ENCODE assay signal across 8 cellular contexts in genomic region chr19:13162749-13163608, GRCh38. TPM values are rescaled to one million over a fixed set of nuclear protein-coding genes. Genes with fewer than 3 reads are reported as not detected.
DNase-seq lines count a peak whose midpoint lies in the region; ATAC-seq, FAIRE-seq and TF ChIP-seq lines count a peak whose summit lies in the region.

No MANE protein-coding gene starts in this region.

- CTCF ChIA-PET in A549 (lab: Yijun Ruan, JAX): interaction anchor here (0.5 to 3.0 kb wide), 9 partner anchors 8 to 188 kb away, joined by 3 to 10 read pairs (median 5); partner anchors contain the start of genes IER2 and STX10
- CTCF ChIA-PET in naive thymus-derived CD4-positive, alpha-beta T cell (lab: Charles Lee): interaction anchor here (1.5 to 2.4 kb wide), 4 partner anchors 8 to 49 kb away, joined by 6 to 9 read pairs (median 8); no protein-coding TSS in a partner anchor

- WGBS in A549 (ENCODE audit: missing lambda C conversion rate): 4% methylated on average over 16 of the region's 57 CpGs

- H3K4me1 ChIP-seq in A549 (peaks cover 59% of the 10 kb centered on the region), KMS-11 (ENCODE audit: low read depth, poor library complexity, severe bottlenecking) (peaks cover 63% of the 10 kb centered on the region)
- H3K4me1 ChIP-seq in naive thymus-derived CD4-positive, alpha-beta T cell (ENCODE audit: control insufficient read depth in 2 of 2, insufficient read depth in 2 of 2, low read length in 2 of 2): peaks cover 56 to 74% of the 10 kb centered on the region in 2 donors

- peak overlapping the region; percentile 94 for H3K27ac Mint-ChIP-seq in activated T-helper 1 cell treated with anti-CD3 and anti-CD28 coated beads, Interleukin-12 subunit alpha, Interleukin-12 subunit beta, Interleukin-2, Interleukin-4 antibody, amounts not matched to agents 30 ng/mL and 10 ng/mL and 1 ng/mL, durations not matched to agents 14 hours and 24 hours and 36 hours
- H3K27ac Mint-ChIP-seq in naive thymus-derived CD4-positive, alpha-beta T cell: peak overlapping the region; percentile 92 to 99 (median 97)
- peak overlapping the region; percentile 75 for H3K27ac Mint-ChIP-seq in stimulated activated memory B cell treated with anti-CD40 and anti-IgM and Interleukin-4, amounts not matched to agents 10 μg/mL and 1 μg/mL and 100 μg/mL, for 72 hours

- ATAC-seq in A549: peak; percentile 62 to 69
- peak; percentile 58 for ATAC-seq in GM18873 (IDR thresholded peaks at IDR 0.05; ENCODE audit: low FRiP score, unreplicated experiment)
- peak; percentile 73 for ATAC-seq in naive thymus-derived CD4-positive, alpha-beta T cell
- ATAC-seq in stimulated activated memory B cell treated with anti-CD40 and anti-IgM and Interleukin-4, amounts not matched to agents 10 μg/mL and 1 μg/mL and 100 μg/mL, for 72 hours: peak; percentile 76

- H3K4me2 ChIP-seq in A549: peak overlapping the region; percentile 99
- peak overlapping the region; percentile 79 for H3K4me2 ChIP-seq in KMS-11

- H3K9ac ChIP-seq in KMS-11: peak overlapping the region; percentile 55; the same call in 1 of the 2 replicates

- H4K20me1 ChIP-seq in KMS-11 (ENCODE audit: insufficient read depth): no peaks in the 10 kb centered on the region

- H2AFZ ChIP-seq in KMS-11 (ENCODE audit: low read depth): peak overlapping the region; percentile 91

- POLR2A ChIA-PET in A549 (lab: Yijun Ruan, JAX): interaction anchor here (0.6 to 5.4 kb wide), 7 partner anchors 8 to 109 kb away, joined by 3 to 72 read pairs (median 4); partner anchors contain the start of genes IER2 and STX10
- POLR2A ChIA-PET in naive thymus-derived CD4-positive, alpha-beta T cell (lab: Charles Lee): interaction anchor here (0.7 to 12.7 kb wide), 14 partner anchors 6 to 372 kb away, joined by 3 to 283 read pairs (median 4); partner anchors contain the start of genes IER2, JUNB, NACC1 and STX10

- TF ChIP-seq POLR2A in A549 (IDR thresholded peaks at IDR 0.05; ENCODE audit: low read length): peak; percentile 33; the same call in 1 of the 2 replicates

- peak overlapping the region; percentile 82 for H3K4me3 Mint-ChIP-seq in activated T-helper 1 cell treated with anti-CD3 and anti-CD28 coated beads, Interleukin-12 subunit alpha, Interleukin-12 subunit beta, Interleukin-2, Interleukin-4 antibody, amounts not matched to agents 30 ng/mL and 10 ng/mL and 1 ng/mL, durations not matched to agents 14 hours and 24 hours and 36 hours
- H3K4me3 Mint-ChIP-seq in naive thymus-derived CD4-positive, alpha-beta T cell: peak overlapping the region; percentile 85 to 94 (median 90)
- peak overlapping the region; percentile 80 for H3K4me3 Mint-ChIP-seq in stimulated activated memory B cell treated with anti-CD40 and anti-IgM and Interleukin-4, amounts not matched to agents 10 μg/mL and 1 μg/mL and 100 μg/mL, for 72 hours

- no peaks in the 10 kb centered on the region for H3K79me2 ChIP-seq in KMS-11 (ENCODE audit: insufficient read depth, low read depth)

- H3K4me3 ChIP-seq in A549 (peak overlapping the region; percentile 42), KMS-11 (IDR thresholded peaks at IDR 0.05; ENCODE audit: insufficient read depth, low read depth, low read length) (no peak overlapping the region)
- H3K4me3 ChIP-seq in naive thymus-derived CD4-positive, alpha-beta T cell (ENCODE audit: low read length): peak overlapping the region; percentile 60

- DNase-seq in A549 (ENCODE audit: low read depth in 1 of 2, low spot score in 1 of 2) (peak in 1 of 2 experiments; percentile 99), RKO (ENCODE audit: low spot score) (peak; percentile 98), fibroblast of gingiva (ENCODE audit: low read depth) (peak; percentile 99)
- DNase-seq in activated T-helper 1 cell treated with anti-CD3 and anti-CD28 coated beads, Interleukin-12 subunit alpha, Interleukin-12 subunit beta, Interleukin-2, Interleukin-4 antibody, amounts not matched to agents 30 ng/mL and 10 ng/mL and 1 ng/mL, durations not matched to agents 14 hours and 24 hours and 36 hours (ENCODE audit: low spot score): peak; percentile 90
- DNase-seq in naive thymus-derived CD4-positive, alpha-beta T cell: peak; percentile 46 to 91 (median 75)

- peaks cover 3% of the 10 kb centered on the region for H3K36me3 Mint-ChIP-seq in activated T-helper 1 cell treated with anti-CD3 and anti-CD28 coated beads, Interleukin-12 subunit alpha, Interleukin-12 subunit beta, Interleukin-2, Interleukin-4 antibody, amounts not matched to agents 30 ng/mL and 10 ng/mL and 1 ng/mL, durations not matched to agents 14 hours and 24 hours and 36 hours (ENCODE audit: low read depth)
- H3K36me3 Mint-ChIP-seq in naive thymus-derived CD4-positive, alpha-beta T cell: peaks cover 0 to 19% (median 0%) of the 10 kb centered on the region in 5 donors
- H3K36me3 Mint-ChIP-seq in stimulated activated memory B cell treated with anti-CD40 and anti-IgM and Interleukin-4, amounts not matched to agents 10 μg/mL and 1 μg/mL and 100 μg/mL, for 72 hours: no peaks in the 10 kb centered on the region

- H3K36me3 ChIP-seq in KMS-11 (ENCODE audit: insufficient read depth): no peaks in the 10 kb centered on the region
- H3K36me3 ChIP-seq in naive thymus-derived CD4-positive, alpha-beta T cell (ENCODE audit: control insufficient read depth in 2 of 3, insufficient read depth in 3 of 3, low read length in 3 of 3): no peaks in the 10 kb centered on the region

- H3K27ac ChIP-seq in A549 (peak overlapping the region; percentile 100), KMS-11 (0 out of 2 replicates have a peak overlapping the region, but pooled peaks have one; percentile 13)
- peak overlapping the region; percentile 90 for H3K27ac ChIP-seq in naive thymus-derived CD4-positive, alpha-beta T cell (ENCODE audit: low read depth, low read length)

- no peak for TF ChIP-seq CTCF in A549 (IDR thresholded peaks at IDR 0.05)
- no peak for TF ChIP-seq CTCF in KMS-11 (conservative IDR thresholded peaks at IDR 0.05; ENCODE audit: low read depth, low read length)

- no peaks in the 10 kb centered on the region for H3K9me3 Mint-ChIP-seq in activated T-helper 1 cell treated with anti-CD3 and anti-CD28 coated beads, Interleukin-12 subunit alpha, Interleukin-12 subunit beta, Interleukin-2, Interleukin-4 antibody, amounts not matched to agents 30 ng/mL and 10 ng/mL and 1 ng/mL, durations not matched to agents 14 hours and 24 hours and 36 hours
- no peaks in the 10 kb centered on the region for H3K9me3 Mint-ChIP-seq in naive thymus-derived CD4-positive, alpha-beta T cell
- H3K9me3 Mint-ChIP-seq in stimulated activated memory B cell treated with anti-CD40 and anti-IgM and Interleukin-4, amounts not matched to agents 10 μg/mL and 1 μg/mL and 100 μg/mL, for 72 hours: no peaks in the 10 kb centered on the region

- H3K4me1 Mint-ChIP-seq in activated T-helper 1 cell treated with anti-CD3 and anti-CD28 coated beads, Interleukin-12 subunit alpha, Interleukin-12 subunit beta, Interleukin-2, Interleukin-4 antibody, amounts not matched to agents 30 ng/mL and 10 ng/mL and 1 ng/mL, durations not matched to agents 14 hours and 24 hours and 36 hours (ENCODE audit: low read depth): peaks cover 53% of the 10 kb centered on the region
- peaks cover 25 to 87% (median 67%) of the 10 kb centered on the region in 7 donors for H3K4me1 Mint-ChIP-seq in naive thymus-derived CD4-positive, alpha-beta T cell
- peaks cover 77% of the 10 kb centered on the region for H3K4me1 Mint-ChIP-seq in stimulated activated memory B cell treated with anti-CD40 and anti-IgM and Interleukin-4, amounts not matched to agents 10 μg/mL and 1 μg/mL and 100 μg/mL, for 72 hours

- H3K9me3 ChIP-seq in A549: no peaks in the 10 kb centered on the region
- H3K9me3 ChIP-seq in naive thymus-derived CD4-positive, alpha-beta T cell (ENCODE audit: control insufficient read depth in 2 of 3, low read length in 3 of 3): no peaks in the 10 kb centered on the region

- intact Hi-C loops in activated T-helper 1 cell treated with anti-CD3 and anti-CD28 coated beads, Interleukin-12 subunit alpha, Interleukin-12 subunit beta, Interleukin-2, Interleukin-4 antibody, amounts not matched to agents 30 ng/mL and 10 ng/mL and 1 ng/mL, durations not matched to agents 14 hours and 24 hours and 36 hours (cut with micrococcal nuclease): loop anchor here (1.0 to 2.0 kb wide), 4 partner anchors 8 to 46 kb away; partner anchors contain the start of gene TRMT1
- intact Hi-C loops in naive thymus-derived CD4-positive, alpha-beta T cell (cut with micrococcal nuclease): loop anchor here (1.0 to 2.0 kb wide), 4 partner anchors 8 to 32 kb away; no protein-coding TSS in a partner anchor

- FAIRE-seq in A549 (lab: Jason Lieb, UNC): no peak

- H3K27me3 Mint-ChIP-seq in activated T-helper 1 cell treated with anti-CD3 and anti-CD28 coated beads, Interleukin-12 subunit alpha, Interleukin-12 subunit beta, Interleukin-2, Interleukin-4 antibody, amounts not matched to agents 30 ng/mL and 10 ng/mL and 1 ng/mL, durations not matched to agents 14 hours and 24 hours and 36 hours (ENCODE audit: insufficient read depth): no peaks in the 10 kb centered on the region
- no peaks in the 10 kb centered on the region for H3K27me3 Mint-ChIP-seq in naive thymus-derived CD4-positive, alpha-beta T cell
- H3K27me3 Mint-ChIP-seq in stimulated activated memory B cell treated with anti-CD40 and anti-IgM and Interleukin-4, amounts not matched to agents 10 μg/mL and 1 μg/mL and 100 μg/mL, for 72 hours: no peaks in the 10 kb centered on the region

- TF ChIP-seq EP300 in A549 (IDR thresholded peaks at IDR 0.05): no peak

- no peak; a peak in 1 of 5 replicates for TF ChIP-seq RAD21 in A549 (conservative IDR thresholded peaks at IDR 0.05 in 1 of 2, IDR thresholded peaks at IDR 0.05 in 1 of 2)

- H3K27me3 ChIP-seq in KMS-11 (ENCODE audit: insufficient read depth, low read depth): no peaks in the 10 kb centered on the region; the same call in 1 of the 2 replicates
- no peaks in the 10 kb centered on the region for H3K27me3 ChIP-seq in naive thymus-derived CD4-positive, alpha-beta T cell (ENCODE audit: control insufficient read depth in 2 of 2, insufficient read depth in 2 of 2, low read length in 2 of 2)

RNA-seq across cellular contexts. Expression of gene IER2, which starts 12.8 kb away (rescaled TPM):
- 52.5 and 75.7 TPM in 2 replicates for polyA plus RNA-seq in A549 (2011; rRNA removed)
- 137 and 174 TPM in 2 replicates for polyA plus RNA-seq in A549 (2012; cell fraction: cytosol; rRNA removed)
- polyA plus RNA-seq in A549 (2012; cell fraction: nucleus; rRNA removed): 300 and 360 TPM in 2 replicates
- 35.9 to 39.9 TPM (median 36.7 TPM) in 3 replicates for polyA plus RNA-seq in A549 (2017; fragmentation: RNase III; extraction: RNeasy Plus Mini Kit Qiagen cat#74134 plus additional on column Dnase treatment)
- polyA minus RNA-seq in A549 (2011; rRNA and poly(A)+ RNA removed): 16.9 and 26.4 TPM in 2 replicates
- total RNA-seq in activated T-helper 1 cell treated with anti-CD3 and anti-CD28 coated beads, Interleukin-12 subunit alpha, Interleukin-12 subunit beta, Interleukin-2, Interleukin-4 antibody, amounts not matched to agents 30 ng/mL and 10 ng/mL and 1 ng/mL, durations not matched to agents 14 hours and 24 hours and 36 hours: 173 and 175 TPM in 2 replicates
- 100 to 1,000 TPM; 135 to 558 (median 246) TPM for total RNA-seq in naive thymus-derived CD4-positive, alpha-beta T cell
- 100 to 1,000 TPM; 121 to 139 TPM for polyA plus RNA-seq in naive thymus-derived CD4-positive, alpha-beta T cell

RNA-seq across cellular contexts. Expression of gene STX10, which starts 12.8 kb away (rescaled TPM):
- 39.1 and 41.5 TPM in 2 replicates for polyA plus RNA-seq in A549 (2011; rRNA removed)
- 83.3 and 89.9 TPM in 2 replicates for polyA plus RNA-seq in A549 (2012; cell fraction: cytosol; rRNA removed)
- polyA plus RNA-seq in A549 (2012; cell fraction: nucleus; rRNA removed): 115 and 121 TPM in 2 replicates
- 56.1 to 63.6 TPM (median 61.2 TPM) in 3 replicates for polyA plus RNA-seq in A549 (2017; fragmentation: RNase III; extraction: RNeasy Plus Mini Kit Qiagen cat#74134 plus additional on column Dnase treatment)
- polyA minus RNA-seq in A549 (2011; rRNA and poly(A)+ RNA removed): 26.2 and 39.5 TPM in 2 replicates
- total RNA-seq in activated T-helper 1 cell treated with anti-CD3 and anti-CD28 coated beads, Interleukin-12 subunit alpha, Interleukin-12 subunit beta, Interleukin-2, Interleukin-4 antibody, amounts not matched to agents 30 ng/mL and 10 ng/mL and 1 ng/mL, durations not matched to agents 14 hours and 24 hours and 36 hours: 73.8 and 78.1 TPM in 2 replicates
- total RNA-seq in naive thymus-derived CD4-positive, alpha-beta T cell: 10 to 100 TPM; 42.6 to 76.2 (median 68.5) TPM
- 10 to 100 TPM; 45.9 to 63.7 TPM for polyA plus RNA-seq in naive thymus-derived CD4-positive, alpha-beta T cell

RNA-seq across cellular contexts. Expression of gene NACC1, which starts 44.9 kb away (rescaled TPM):
- polyA plus RNA-seq in A549 (2011; rRNA removed) (26.1 and 30.0 TPM in 2 replicates), A549 (2017; fragmentation: RNase III; extraction: RNeasy Plus Mini Kit Qiagen cat#74134 plus additional on column Dnase treatment) (32.4 to 39.8 TPM (median 37.9 TPM) in 3 replicates)
- polyA plus RNA-seq in A549 (2012; cell fraction: cytosol; rRNA removed): 117 and 155 TPM in 2 replicates
- 158 and 206 TPM in 2 replicates for polyA plus RNA-seq in A549 (2012; cell fraction: nucleus; rRNA removed)
- 20.0 and 30.9 TPM in 2 replicates for polyA minus RNA-seq in A549 (2011; rRNA and poly(A)+ RNA removed)
- total RNA-seq in activated T-helper 1 cell treated with anti-CD3 and anti-CD28 coated beads, Interleukin-12 subunit alpha, Interleukin-12 subunit beta, Interleukin-2, Interleukin-4 antibody, amounts not matched to agents 30 ng/mL and 10 ng/mL and 1 ng/mL, durations not matched to agents 14 hours and 24 hours and 36 hours: 124 TPM in 2 replicates
- 10 to 100 TPM; 18.0 to 72.7 (median 22.4) TPM for total RNA-seq in naive thymus-derived CD4-positive, alpha-beta T cell
- polyA plus RNA-seq in naive thymus-derived CD4-positive, alpha-beta T cell: 1 to 10 TPM; 1.7 to 2.0 TPM

RNA-seq across cellular contexts. Expression of gene TRMT1, which starts 46.4 kb away (rescaled TPM):
- polyA plus RNA-seq in A549 (2011; rRNA removed) (16.3 and 18.2 TPM in 2 replicates), A549 (2017; fragmentation: RNase III; extraction: RNeasy Plus Mini Kit Qiagen cat#74134 plus additional on column Dnase treatment) (29.8 to 40.2 TPM (median 35.2 TPM) in 3 replicates)
- polyA plus RNA-seq in A549 (2012; cell fraction: cytosol; rRNA removed): 57.5 and 67.4 TPM in 2 replicates
- polyA plus RNA-seq in A549 (2012; cell fraction: nucleus; rRNA removed): 388 and 458 TPM in 2 replicates
- 16.9 and 24.9 TPM in 2 replicates for polyA minus RNA-seq in A549 (2011; rRNA and poly(A)+ RNA removed)
- 154 and 157 TPM in 2 replicates for total RNA-seq in activated T-helper 1 cell treated with anti-CD3 and anti-CD28 coated beads, Interleukin-12 subunit alpha, Interleukin-12 subunit beta, Interleukin-2, Interleukin-4 antibody, amounts not matched to agents 30 ng/mL and 10 ng/mL and 1 ng/mL, durations not matched to agents 14 hours and 24 hours and 36 hours
- 10 to 100 TPM; 64.2 to 96.4 (median 87.8) TPM for total RNA-seq in naive thymus-derived CD4-positive, alpha-beta T cell
- polyA plus RNA-seq in naive thymus-derived CD4-positive, alpha-beta T cell: 10 to 100 TPM; 22.6 to 36.3 TPM

Comparison
In these comparisons a context has a peak if more than half of its experiments do, and no peak if none do; other contexts are left out.
1. H3K27ac ChIP-seq: peak in every context shown above with its lines; median percentile 100 in A549; 90 in naive thymus-derived CD4-positive, alpha-beta T cell; 13 in KMS-11.